Comparison of ENCODE assay signal across 1 cellular context in genomic region chr16:66742409-66742808, GRCh38.
TF ChIP-seq lines count a peak whose summit lies in the region.

No MANE protein-coding gene starts in this region.

TF ChIP-seq in K562, 482 proteins besides CTCF, POLR2A, EP300 and RAD21:
- TF ChIP-seq ARID1B (IDR thresholded peaks at IDR 0.05): no peak
- no peak for TF ChIP-seq ZFX (CRISPR knock-in tag; IDR thresholded peaks at IDR 0.05)
- TF ChIP-seq CREB3 (tag; conservative IDR thresholded peaks at IDR 0.05; ENCODE audit: low read depth): no peak
- no peak for TF ChIP-seq TRIM24 (IDR thresholded peaks at IDR 0.05)
- TF ChIP-seq RBM25 (IDR thresholded peaks at IDR 0.05; ENCODE audit: low read depth, low read length, severe bottlenecking): no peak
- no peak for TF ChIP-seq PRDM10 (IDR thresholded peaks at IDR 0.05; ENCODE audit: partially characterized antibody)
- TF ChIP-seq KAT2B (IDR thresholded peaks at IDR 0.05; ENCODE audit: low read depth, low read length): no peak
